Comparison of ENCODE assay signal across 25 cellular contexts in the genomic region with DNA sequence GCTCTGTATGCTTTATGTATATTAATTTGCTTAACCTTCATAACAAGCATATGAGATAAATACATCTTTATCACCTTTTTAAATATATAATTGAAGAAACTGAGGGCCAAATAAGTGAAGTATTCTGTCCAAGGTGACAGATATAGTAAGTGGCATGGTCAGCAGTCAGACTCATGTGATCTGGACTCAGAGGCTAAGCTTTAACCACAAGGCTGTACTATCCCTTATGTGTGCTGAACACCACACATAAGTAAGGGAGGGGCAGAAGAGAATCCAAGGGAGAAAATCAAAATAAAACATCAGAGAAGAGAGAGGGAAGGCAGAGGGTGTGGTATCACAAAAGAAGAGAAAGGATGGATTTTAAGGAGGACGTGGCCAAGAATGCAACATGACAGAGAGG.
"Had no signal": no experiment of that assay in that cellular context is flagged by ENCODE, and none has a peak within 500 bp of the region (broad histone marks: within the 10 kb centered on the region; RNA-seq: fewer than 3 reads in every experiment).

No MANE protein-coding gene starts in this region.

- H3K27ac Mint-ChIP-seq: naive thymus-derived CD8-positive, alpha-beta T cell; nephron; stimulated activated naive B cell treated with anti-CD40 and anti-IgM and Interleukin-4, amounts not matched to agents 10 μg/mL and 1 μg/mL and 100 μg/mL, for 72 hours had no signal

- H3K27me3 Mint-ChIP-seq: stimulated activated naive B cell treated with anti-CD40 and anti-IgM and Interleukin-4, amounts not matched to agents 10 μg/mL and 1 μg/mL and 100 μg/mL, for 72 hours had no signal

- H3K79me2 ChIP-seq: parathyroid adenoma had no signal

- ATAC-seq: left lung; lower lobe of right lung; naive thymus-derived CD8-positive, alpha-beta T cell; psoas muscle; right lobe of liver; stimulated activated naive B cell treated with anti-CD40 and anti-IgM and Interleukin-4, amounts not matched to agents 10 μg/mL and 1 μg/mL and 100 μg/mL, for 72 hours; stimulated activated naive CD8-positive, alpha-beta T cell treated with anti-CD3 and anti-CD28 coated beads, Interleukin-15, Interleukin-2, amounts not matched to agents 100 U/mL and 50 U/mL, for 24 hours had no signal

- H2AFZ ChIP-seq: parathyroid adenoma had no signal

- H3K4me1 ChIP-seq: left lung, lower lobe of right lung, parathyroid adenoma, psoas muscle, right atrium auricular region, right lobe of liver, stomach, testis, thyroid gland, upper lobe of left lung, vagina had no signal

- H3K9me3 ChIP-seq: lower lobe of right lung, psoas muscle, right atrium auricular region, right lobe of liver, stomach, testis, thyroid gland, transverse colon, upper lobe of left lung, vagina had no signal

- H3K9ac ChIP-seq: parathyroid adenoma had no signal

- H3K36me3 ChIP-seq: left lung, lower lobe of right lung, right atrium auricular region, right lobe of liver, stomach, thyroid gland, transverse colon, upper lobe of left lung, vagina had no signal

- H3K4me3 Mint-ChIP-seq: naive thymus-derived CD8-positive, alpha-beta T cell; nephron; neural crest cell; stimulated activated naive B cell treated with anti-CD40 and anti-IgM and Interleukin-4, amounts not matched to agents 10 μg/mL and 1 μg/mL and 100 μg/mL, for 72 hours had no signal

- H3K27me3 ChIP-seq: left lung, right atrium auricular region, right lobe of liver, stomach, testis, thyroid gland, transverse colon, upper lobe of left lung, vagina had no signal

- H3K9me3 Mint-ChIP-seq: nephron had no signal

- DNase-seq: left colon; left lung; lower lobe of right lung; mesenchymal stem cell; naive thymus-derived CD8-positive, alpha-beta T cell; nucleus accumbens; psoas muscle; right lobe of liver; stimulated activated CD4-positive, alpha-beta T cell treated with anti-CD3 and anti-CD28 coated beads, Interleukin-12 subunit alpha, Interleukin-12 subunit beta, amount 100 ng/mL, for 4 hours; stimulated activated CD4-positive, alpha-beta T cell treated with anti-CD3 and anti-CD28 coated beads, Interleukin-15, amount 100 ng/mL, for 24 hours; stimulated activated CD4-positive, alpha-beta T cell treated with anti-CD3 and anti-CD28 coated beads, Interleukin-2, amount 100 ng/mL, for 24 hours; stimulated activated CD4-positive, alpha-beta T cell treated with anti-CD3 and anti-CD28 coated beads, Interleukin-4, amount 100 ng/mL, for 1 hour; stimulated activated naive B cell treated with anti-CD40 and anti-IgM and Interleukin-4, amounts not matched to agents 10 μg/mL and 1 μg/mL and 100 μg/mL, for 72 hours; stimulated activated naive CD8-positive, alpha-beta T cell treated with anti-CD3 and anti-CD28 coated beads, Interleukin-15, Interleukin-2, amounts not matched to agents 100 U/mL and 50 U/mL, for 24 hours; stomach; testis; thyroid gland; transverse colon; upper lobe of left lung had no signal

- H3K27ac ChIP-seq: left lung, lower lobe of right lung, parathyroid adenoma, psoas muscle, right atrium auricular region, right lobe of liver, skin epidermis, stomach, testis, thyroid gland, transverse colon, upper lobe of left lung, vagina had no signal

- H3K4me1 Mint-ChIP-seq: naive thymus-derived CD8-positive, alpha-beta T cell; nephron; stimulated activated naive B cell treated with anti-CD40 and anti-IgM and Interleukin-4, amounts not matched to agents 10 μg/mL and 1 μg/mL and 100 μg/mL, for 72 hours had no signal

- H3K4me3 ChIP-seq: left lung, lower lobe of right lung, psoas muscle, right atrium auricular region, right lobe of liver, skin epidermis, stomach, testis, thyroid gland, transverse colon, upper lobe of left lung, vagina had no signal

- H3K36me3 Mint-ChIP-seq: naive thymus-derived CD8-positive, alpha-beta T cell; stimulated activated naive B cell treated with anti-CD40 and anti-IgM and Interleukin-4, amounts not matched to agents 10 μg/mL and 1 μg/mL and 100 μg/mL, for 72 hours had no signal
